2 cellular contexts compared by ENCODE assay signal in the genomic region with DNA sequence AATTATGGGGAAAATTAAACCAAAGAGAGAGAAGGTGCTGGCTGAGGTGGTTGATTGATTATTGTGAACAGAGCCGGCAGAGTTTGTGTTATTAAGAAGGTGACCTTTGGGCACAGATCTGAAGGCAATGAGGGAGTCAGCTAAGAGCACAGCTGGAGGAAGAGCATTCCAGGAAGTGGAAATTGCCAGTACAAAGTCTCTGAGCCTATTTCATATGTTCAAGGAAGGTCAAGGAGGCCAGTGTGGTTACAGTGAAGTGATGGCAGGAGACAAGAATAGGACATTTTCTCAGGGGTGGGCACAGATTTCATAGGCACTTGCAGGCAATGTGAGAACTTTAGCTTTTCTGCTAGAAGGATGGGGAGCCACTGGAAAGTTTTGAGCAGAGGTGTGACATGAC.
TF ChIP-seq lines count a peak whose summit lies in the region.

No MANE protein-coding gene starts in this region.

TF ChIP-seq in liver, 16 proteins besides CTCF, POLR2A, EP300 and RAD21:
- TF ChIP-seq SP1 (IDR thresholded peaks at IDR 0.05) (no peak), NR2F2 (IDR thresholded peaks at IDR 0.05) (peak; percentile 43)

TF ChIP-seq in HepG2, 621 proteins besides CTCF, POLR2A, EP300 and RAD21:
- TF ChIP-seq TP53 (CRISPR knock-in tag; conservative IDR thresholded peaks at IDR 0.05) = no peak
- TF ChIP-seq ZBTB7B (CRISPR knock-in tag; IDR thresholded peaks at IDR 0.05) = no peak
- TF ChIP-seq ZNF430 (CRISPR knock-in tag; IDR thresholded peaks at IDR 0.05) = no peak
- TF ChIP-seq ZNF205 (CRISPR knock-in tag; IDR thresholded peaks at IDR 0.05) = no peak
- no peak for TF ChIP-seq ZFY (CRISPR knock-in tag; IDR thresholded peaks at IDR 0.05)
- TF ChIP-seq, protein P1, sequence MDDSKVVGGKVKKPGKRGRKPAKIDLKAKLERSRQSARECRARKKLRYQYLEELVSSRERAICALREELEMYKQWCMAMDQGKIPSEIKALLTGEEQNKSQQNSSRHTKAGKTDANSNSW (CRISPR knock-in tag; IDR thresholded peaks at IDR 0.05; ENCODE audit: borderline replicate concordance) = no peak
- TF ChIP-seq BRD4 (CRISPR knock-in tag; IDR thresholded peaks at IDR 0.05) = no peak
- no peak for TF ChIP-seq ZNF616 (CRISPR knock-in tag; IDR thresholded peaks at IDR 0.05; ENCODE audit: low read depth)
- TF ChIP-seq SETDB1 (CRISPR knock-in tag; IDR thresholded peaks at IDR 0.05; ENCODE audit: borderline replicate concordance) = no peak
- TF ChIP-seq RFX5 (IDR thresholded peaks at IDR 0.05; ENCODE audit: low read depth, low read length) = no peak
- no peak for TF ChIP-seq FOXA1 (IDR thresholded peaks at IDR 0.05)
- no peak for TF ChIP-seq FOXA1 (CRISPR knock-in tag; IDR thresholded peaks at IDR 0.05)
- TF ChIP-seq ZNF724P (CRISPR knock-in tag; IDR thresholded peaks at IDR 0.05; ENCODE audit: borderline replicate concordance) = no peak
- TF ChIP-seq MIER2 (CRISPR knock-in tag; IDR thresholded peaks at IDR 0.05) = no peak
